ENCODE assay signal across 9 cellular contexts in genomic region chr2:219073413-219074129, GRCh38. TPM values are rescaled to one million over a fixed set of nuclear protein-coding genes. Genes with fewer than 3 reads are reported as not detected.
DNase-seq lines count a peak whose midpoint lies in the region; ATAC-seq, FAIRE-seq and TF ChIP-seq lines count a peak whose summit lies in the region.
"Had no signal": no experiment of that assay in that cellular context is flagged by ENCODE, and none has a peak within 500 bp of the region (broad histone marks: within the 10 kb centered on the region; RNA-seq: fewer than 3 reads in every experiment).

No MANE protein-coding gene starts in this region.

- no peaks in the 10 kb centered on the region; the same call in 1 of the 2 replicates for H4K20me1 ChIP-seq in K562 (replicated peaks; ENCODE audit: control insufficient read depth, insufficient read depth, low read length)

- TF ChIP-seq POLR2A in K562 (conservative IDR thresholded peaks at IDR 0.05): no peak
- TF ChIP-seq POLR2A in sigmoid colon (IDR thresholded peaks at IDR 0.05): no peak

- H3K9me1 ChIP-seq in K562 (ENCODE audit: control insufficient read depth, insufficient read depth, low read length): no peaks in the 10 kb centered on the region

- ATAC-seq in CD4-positive, alpha-beta T cell (ENCODE audit: poor library complexity): no peak
- ATAC-seq in K562 (peak; percentile 86), left lobe of liver (peak; percentile 84), HG02763 (IDR thresholded peaks at IDR 0.05; ENCODE audit: unreplicated experiment) (no peak)
- ATAC-seq in activated CD4-positive, CD25-positive, alpha-beta regulatory T cell treated with anti-CD3 and anti-CD28 coated beads, Interleukin-2, amount 50 U/mL, for 24 hours: no peak

- H3K4me3 ChIP-seq in K562 (no peak overlapping the region), sigmoid colon (no peak overlapping the region)

- TF ChIP-seq RAD21 in K562 (CRISPR knock-in tag; conservative IDR thresholded peaks at IDR 0.05 in 1 of 2, IDR thresholded peaks at IDR 0.05 in 1 of 2): peak; percentile 47 to 68

- 43% methylated on average over 14 of the region's 14 CpGs for WGBS in K562 (ENCODE audit: insufficient coverage, low coverage, missing lambda C conversion rate)
- WGBS in sigmoid colon, 2 donors: 26 to 56% methylated on average over 14 of the region's 14 CpGs

- H3K4me1 ChIP-seq in K562 (replicated peaks in 1 of 2; ENCODE audit: control insufficient read depth in 2 of 2, insufficient read depth in 2 of 2, low read length in 2 of 2) (no peaks in the 10 kb centered on the region), sigmoid colon (no peaks in the 10 kb centered on the region)

- H2AFZ ChIP-seq in K562 (ENCODE audit: low read depth, low read length): no peak overlapping the region

- in situ Hi-C loops in K562 (cut with MboI): loop anchor here (5.0 kb wide), 1 partner anchor 49 kb away; no protein-coding TSS in a partner anchor

- BruUV-seq in K562 (replicated peaks; lab: Mats Ljungman, UMichigan): no TSS peak

- TF ChIP-seq CTCF in CD4-positive, alpha-beta T cell (IDR thresholded peaks at IDR 0.05): peak; percentile 27
- peak; percentile 68 to 75 (median 70); a peak in 5 of 6 replicates for TF ChIP-seq CTCF in K562 (IDR thresholded peaks at IDR 0.05 in 2 of 3, conservative IDR thresholded peaks at IDR 0.05 in 1 of 3; ENCODE audit: insufficient read depth in 2 of 3, low read depth in 1 of 3, low read length in 3 of 3)
- TF ChIP-seq CTCF in sigmoid colon (IDR thresholded peaks at IDR 0.05): peak in 2 of 4 experiments; percentile 8 to 37

- H3K4me2 ChIP-seq in K562 (ENCODE audit: insufficient read depth, low read length): no peak overlapping the region

- H3K4me1 Mint-ChIP-seq in CD4-positive, alpha-beta T cell (ENCODE audit: low read depth): no peaks in the 10 kb centered on the region
- H3K4me1 Mint-ChIP-seq: naive B cell had no signal

- CTCF ChIA-PET in CD4-positive, alpha-beta T cell (lab: Charles Lee): interaction anchor here (0.7 to 1.5 kb wide), 3 partner anchors 57 to 107 kb away, joined by 3 read pairs; no protein-coding TSS in a partner anchor
- CTCF ChIA-PET in K562 (lab: Yijun Ruan, JAX; ENCODE audit: low intra/inter-chr PET ratio): interaction anchor here (0.7 to 1.6 kb wide), 3 partner anchors 31 to 760 kb away, joined by 3 to 8 read pairs (median 4); no protein-coding TSS in a partner anchor

- no peaks in the 10 kb centered on the region for H3K27me3 ChIP-seq in CD4-positive, alpha-beta T cell (ENCODE audit: control insufficient read depth, insufficient read depth, low read length)
- no peaks in the 10 kb centered on the region for H3K27me3 ChIP-seq in K562 (ENCODE audit: control insufficient read depth in 2 of 2, insufficient read depth in 2 of 2, low read length in 2 of 2)
- no peaks in the 10 kb centered on the region for H3K27me3 ChIP-seq in sigmoid colon

- DNase-seq in CD4-positive, alpha-beta T cell: no peak
- no peak for DNase-seq in GM18507 (ENCODE audit: extremely low spot score, insufficient read length, low read depth)
- DNase-seq in NCI-H460 (ENCODE audit: extremely low read depth, low read depth): peak; percentile 46
- DNase-seq in K562 (ENCODE audit: extremely low read depth in 1 of 4, low spot score in 3 of 4): peak; percentile 27 to 74 (median 47)
- no peak for DNase-seq in left lobe of liver (ENCODE audit: low spot score)
- no peak for DNase-seq in sigmoid colon
- DNase-seq: naive B cell had no signal

- peaks cover 52% of the 10 kb centered on the region for H3K36me3 Mint-ChIP-seq in CD4-positive, alpha-beta T cell (ENCODE audit: low read depth)

- no peak overlapping the region for H3K27ac Mint-ChIP-seq in CD4-positive, alpha-beta T cell

- POLR2A ChIA-PET in CD4-positive, alpha-beta T cell (lab: Charles Lee): no interaction called here
- POLR2A ChIA-PET in K562 (lab: Yijun Ruan, JAX): interaction anchor here (0.6 to 1.8 kb wide), 5 partner anchors 10 to 103 kb away, joined by 3 to 4 read pairs (median 3); partner anchors contain the start of gene CNPPD1

- H3K9me3 ChIP-seq in CD4-positive, alpha-beta T cell (ENCODE audit: control insufficient read depth, low read length): no peaks in the 10 kb centered on the region
- H3K9me3 ChIP-seq in K562 (replicated peaks; ENCODE audit: control insufficient read depth, insufficient read depth, low read depth, low read length) (no peaks in the 10 kb centered on the region), sigmoid colon (no peaks in the 10 kb centered on the region)

- FAIRE-seq in GM18507 (lab: Jason Lieb, UNC) (peak; percentile 78), K562 (lab: Jason Lieb, UNC) (peak; percentile 82)

- H3K27ac ChIP-seq in CD4-positive, alpha-beta T cell (ENCODE audit: low read depth, low read length): no peak overlapping the region
- H3K27ac ChIP-seq in K562 (ENCODE audit: extremely low read depth, low read depth, low read length) (no peak overlapping the region), sigmoid colon (no peak overlapping the region)

- H3K9me3 Mint-ChIP-seq in CD4-positive, alpha-beta T cell: no peaks in the 10 kb centered on the region
- H3K9me3 Mint-ChIP-seq: naive B cell had no signal

- intact Hi-C loops in CD4-positive, alpha-beta T cell (cut with DNase I, micrococcal nuclease): loop anchor here in 1 of 2 experiments (5.0 kb wide), 1 partner anchor 44 kb away; no protein-coding TSS in a partner anchor
- intact Hi-C loops in K562 (cut with micrococcal nuclease): loop anchor here (1.0 kb wide), 2 partner anchors 46 to 82 kb away; no protein-coding TSS in a partner anchor
- intact Hi-C loops in sigmoid colon (cut with DNase I): no loop called here

- H3K36me3 ChIP-seq in K562 (ENCODE audit: control insufficient read depth, insufficient read depth, low read length) (peaks cover 5% of the 10 kb centered on the region; the same call in 1 of the 3 replicates), sigmoid colon (peaks cover 0 to 53% (median 15%) of the 10 kb centered on the region in 4 donors)

- H3K27me3 Mint-ChIP-seq in CD4-positive, alpha-beta T cell: no peaks in the 10 kb centered on the region
- H3K27me3 Mint-ChIP-seq: naive B cell had no signal

- H3K9ac ChIP-seq in K562 (ENCODE audit: insufficient read depth in 1 of 2, low read depth in 2 of 2, low read length in 2 of 2): no peak overlapping the region

- H3K4me3 Mint-ChIP-seq in CD4-positive, alpha-beta T cell: no peak overlapping the region
- H3K4me3 Mint-ChIP-seq: naive B cell had no signal

- no peaks in the 10 kb centered on the region for H3K79me2 ChIP-seq in K562 (ENCODE audit: control insufficient read depth, insufficient read depth, low read length)

- TF ChIP-seq EP300 in K562 (IDR thresholded peaks at IDR 0.05; ENCODE audit: low read length) (no peak), sigmoid colon (IDR thresholded peaks at IDR 0.05) (no peak)

TF ChIP-seq in K562, 482 proteins besides CTCF, POLR2A, EP300 and RAD21 (continues in another document):
- no peak for TF ChIP-seq POLR2G (IDR thresholded peaks at IDR 0.05; ENCODE audit: low read depth, low read length)
- no peak for TF ChIP-seq CHD4 (IDR thresholded peaks at IDR 0.05; ENCODE audit: insufficient read depth, insufficient replicate concordance, low read depth, low read length, poor library complexity, severe bottlenecking)

RNA-seq across cellular contexts. Expression of gene IHH, which starts 12.8 kb away (rescaled TPM):
- total RNA-seq in CD4-positive, alpha-beta T cell: not detected
- not detected in 2 replicates for total RNA-seq in NCI-H460 (2014; rRNA removed; shearing (Covaris generic))
- not detected in 2 replicates for polyA plus RNA-seq in NCI-H460 (2014; cell fraction: nucleus; rRNA removed)
- total RNA-seq in K562 (2011; cell fraction: chromatin; rRNA removed; ENCODE audit: low replicate concordance): not detected in 2 replicates
- total RNA-seq in K562 (2011; cell fraction: nucleolus; rRNA removed): not detected in 2 replicates
- not detected in 2 replicates for total RNA-seq in K562 (2011; cell fraction: nucleoplasm; rRNA removed)
- total RNA-seq in K562 (2014; rRNA removed) (not detected in 2 replicates), K562 (2014; rRNA removed; fragmentation: Illumina TruSeq; extraction: Trizol) (not detected in 2 replicates), K562 (2015; rRNA removed; fragmentation: Illumina TruSeq; extraction: Trizol) (not detected in 2 replicates), K562 (2021) (0.07 TPM in 1 of 2 replicates, not detected in the other), left lobe of liver (4.9 TPM), sigmoid colon (not detected)
- polyA plus RNA-seq in K562 (2011; rRNA removed) (not detected in 2 replicates), K562 (2014; fragmentation: Illumina TruSeq; extraction: Trizol) (not detected in 2 replicates), K562 (2014; fragmentation: Nextera tagmentation; extraction: Ambion mirVana) (not detected), K562 (2014; rRNA removed) (not detected in 2 replicates), sigmoid colon (10 to 100 TPM; 12.9 to 36.1 (median 21.6) TPM)
- polyA plus RNA-seq in K562 (2011; cell fraction: cytosol; rRNA removed): not detected in 2 replicates
- 0.06 and 0.07 TPM in 2 replicates for polyA plus RNA-seq in K562 (2011; cell fraction: nucleus; rRNA removed)
- not detected in 2 replicates for polyA plus RNA-seq in K562 (2012)
- polyA minus RNA-seq in K562 (2011; rRNA and poly(A)+ RNA removed): not detected in 2 replicates
- not detected in 2 replicates for polyA minus RNA-seq in K562 (2011; cell fraction: cytosol; rRNA and poly(A)+ RNA removed)
- not detected in 2 replicates for polyA minus RNA-seq in K562 (2011; cell fraction: nucleus; rRNA and poly(A)+ RNA removed)

RNA-seq across cellular contexts. Expression of gene CFAP65, which starts 32.3 kb away (rescaled TPM):
- total RNA-seq in CD4-positive, alpha-beta T cell: not detected
- not detected in 2 replicates for total RNA-seq in NCI-H460 (2014; rRNA removed; shearing (Covaris generic))
- polyA plus RNA-seq in NCI-H460 (2014; cell fraction: nucleus; rRNA removed): not detected in 2 replicates
- 0.25 TPM in 1 of 2 replicates, not detected in the other for total RNA-seq in K562 (2011; cell fraction: chromatin; rRNA removed; ENCODE audit: low replicate concordance)
- not detected in 2 replicates for total RNA-seq in K562 (2011; cell fraction: nucleolus; rRNA removed)
- total RNA-seq in K562 (2011; cell fraction: nucleoplasm; rRNA removed): not detected in 2 replicates
- total RNA-seq in K562 (2014; rRNA removed) (not detected in 2 replicates), K562 (2014; rRNA removed; fragmentation: Illumina TruSeq; extraction: Trizol) (not detected in 2 replicates), K562 (2015; rRNA removed; fragmentation: Illumina TruSeq; extraction: Trizol) (not detected in 2 replicates), K562 (2021) (not detected in 2 replicates), left lobe of liver (0.05 TPM), sigmoid colon (not detected)
- polyA plus RNA-seq in K562 (2011; rRNA removed) (not detected in 2 replicates), K562 (2014; fragmentation: Illumina TruSeq; extraction: Trizol) (not detected in 2 replicates), K562 (2014; fragmentation: Nextera tagmentation; extraction: Ambion mirVana) (not detected), K562 (2014; rRNA removed) (not detected in 2 replicates), sigmoid colon (under 1 TPM; under 0.01 to 0.10 (median under 0.01) TPM)
- polyA plus RNA-seq in K562 (2011; cell fraction: cytosol; rRNA removed): not detected in 2 replicates
- not detected in 2 replicates for polyA plus RNA-seq in K562 (2011; cell fraction: nucleus; rRNA removed)
- 0.03 TPM in 1 of 2 replicates, not detected in the other for polyA plus RNA-seq in K562 (2012)
- polyA minus RNA-seq in K562 (2011; rRNA and poly(A)+ RNA removed): not detected in 2 replicates
- polyA minus RNA-seq in K562 (2011; cell fraction: cytosol; rRNA and poly(A)+ RNA removed): not detected in 2 replicates
- polyA minus RNA-seq in K562 (2011; cell fraction: nucleus; rRNA and poly(A)+ RNA removed): not detected in 2 replicates

Comparison
In these comparisons a context has a peak if more than half of its experiments do, and no peak if none do; other contexts are left out.
1. ATAC-seq: peak in K562 (single experiment) and left lobe of liver (single experiment); none in CD4-positive, alpha-beta T cell (single experiment), HG02763 (single experiment) and activated CD4-positive, CD25-positive, alpha-beta regulatory T cell treated with anti-CD3 and anti-CD28 coated beads, Interleukin-2, amount 50 U/mL, for 24 hours (0 of 2).
2. DNase-seq: peak in NCI-H460 (single experiment) and K562 (4 of 4); none in CD4-positive, alpha-beta T cell (0 of 10), GM18507 (single experiment), left lobe of liver (single experiment) and sigmoid colon (single experiment).